1 cellular context compared by ENCODE assay signal in the genomic region with DNA sequence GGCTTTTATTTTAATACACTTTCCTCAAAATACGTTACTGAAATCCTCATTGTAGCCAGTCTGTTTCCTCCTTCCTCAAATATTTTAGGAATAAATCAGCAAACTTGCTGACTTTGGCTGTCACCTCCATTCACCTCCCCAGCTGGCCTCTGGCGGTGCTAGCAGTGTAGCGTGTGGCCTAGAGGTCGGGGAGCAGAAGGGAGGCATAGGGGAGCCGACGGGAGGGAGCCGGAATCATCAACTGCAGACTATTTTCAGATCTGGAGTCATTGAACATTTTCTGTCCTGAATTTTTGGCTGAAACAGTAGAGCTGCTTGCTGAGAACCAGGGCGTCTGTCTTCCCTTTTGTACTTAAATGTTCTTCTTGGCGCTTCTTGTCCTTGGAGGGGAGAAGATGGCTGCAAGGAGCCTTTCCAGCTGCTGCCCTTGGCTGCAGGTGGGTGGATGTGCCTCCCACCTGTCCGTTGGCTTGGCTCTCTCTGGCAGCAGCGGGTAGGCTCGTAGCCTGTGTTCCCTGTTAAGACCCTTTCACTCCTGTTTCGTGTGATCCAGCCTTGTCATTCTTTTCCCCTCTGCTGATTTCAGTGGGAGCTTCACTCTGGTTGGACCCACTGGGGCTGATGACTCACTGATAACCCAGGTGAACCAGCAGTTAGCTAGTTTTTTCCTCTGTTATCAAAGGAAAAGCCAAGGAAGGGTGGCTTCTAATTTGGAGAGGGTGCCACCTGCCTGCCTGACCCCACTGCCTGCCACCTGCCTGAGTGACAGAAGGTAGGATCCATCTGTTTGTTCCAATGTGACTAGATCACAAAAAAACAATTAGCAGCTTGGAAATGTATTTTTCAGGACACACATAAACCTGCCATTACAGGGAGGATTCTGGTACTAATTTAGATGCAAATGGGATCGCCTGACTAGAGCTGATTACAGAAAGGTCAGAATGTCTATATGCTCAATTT.
TF ChIP-seq lines count a peak whose summit lies in the region.

No MANE protein-coding gene starts in this region.

TF ChIP-seq in GM23338, 12 proteins besides CTCF, POLR2A, EP300 and RAD21 (continued from another document):
- TF ChIP-seq, protein P1, sequence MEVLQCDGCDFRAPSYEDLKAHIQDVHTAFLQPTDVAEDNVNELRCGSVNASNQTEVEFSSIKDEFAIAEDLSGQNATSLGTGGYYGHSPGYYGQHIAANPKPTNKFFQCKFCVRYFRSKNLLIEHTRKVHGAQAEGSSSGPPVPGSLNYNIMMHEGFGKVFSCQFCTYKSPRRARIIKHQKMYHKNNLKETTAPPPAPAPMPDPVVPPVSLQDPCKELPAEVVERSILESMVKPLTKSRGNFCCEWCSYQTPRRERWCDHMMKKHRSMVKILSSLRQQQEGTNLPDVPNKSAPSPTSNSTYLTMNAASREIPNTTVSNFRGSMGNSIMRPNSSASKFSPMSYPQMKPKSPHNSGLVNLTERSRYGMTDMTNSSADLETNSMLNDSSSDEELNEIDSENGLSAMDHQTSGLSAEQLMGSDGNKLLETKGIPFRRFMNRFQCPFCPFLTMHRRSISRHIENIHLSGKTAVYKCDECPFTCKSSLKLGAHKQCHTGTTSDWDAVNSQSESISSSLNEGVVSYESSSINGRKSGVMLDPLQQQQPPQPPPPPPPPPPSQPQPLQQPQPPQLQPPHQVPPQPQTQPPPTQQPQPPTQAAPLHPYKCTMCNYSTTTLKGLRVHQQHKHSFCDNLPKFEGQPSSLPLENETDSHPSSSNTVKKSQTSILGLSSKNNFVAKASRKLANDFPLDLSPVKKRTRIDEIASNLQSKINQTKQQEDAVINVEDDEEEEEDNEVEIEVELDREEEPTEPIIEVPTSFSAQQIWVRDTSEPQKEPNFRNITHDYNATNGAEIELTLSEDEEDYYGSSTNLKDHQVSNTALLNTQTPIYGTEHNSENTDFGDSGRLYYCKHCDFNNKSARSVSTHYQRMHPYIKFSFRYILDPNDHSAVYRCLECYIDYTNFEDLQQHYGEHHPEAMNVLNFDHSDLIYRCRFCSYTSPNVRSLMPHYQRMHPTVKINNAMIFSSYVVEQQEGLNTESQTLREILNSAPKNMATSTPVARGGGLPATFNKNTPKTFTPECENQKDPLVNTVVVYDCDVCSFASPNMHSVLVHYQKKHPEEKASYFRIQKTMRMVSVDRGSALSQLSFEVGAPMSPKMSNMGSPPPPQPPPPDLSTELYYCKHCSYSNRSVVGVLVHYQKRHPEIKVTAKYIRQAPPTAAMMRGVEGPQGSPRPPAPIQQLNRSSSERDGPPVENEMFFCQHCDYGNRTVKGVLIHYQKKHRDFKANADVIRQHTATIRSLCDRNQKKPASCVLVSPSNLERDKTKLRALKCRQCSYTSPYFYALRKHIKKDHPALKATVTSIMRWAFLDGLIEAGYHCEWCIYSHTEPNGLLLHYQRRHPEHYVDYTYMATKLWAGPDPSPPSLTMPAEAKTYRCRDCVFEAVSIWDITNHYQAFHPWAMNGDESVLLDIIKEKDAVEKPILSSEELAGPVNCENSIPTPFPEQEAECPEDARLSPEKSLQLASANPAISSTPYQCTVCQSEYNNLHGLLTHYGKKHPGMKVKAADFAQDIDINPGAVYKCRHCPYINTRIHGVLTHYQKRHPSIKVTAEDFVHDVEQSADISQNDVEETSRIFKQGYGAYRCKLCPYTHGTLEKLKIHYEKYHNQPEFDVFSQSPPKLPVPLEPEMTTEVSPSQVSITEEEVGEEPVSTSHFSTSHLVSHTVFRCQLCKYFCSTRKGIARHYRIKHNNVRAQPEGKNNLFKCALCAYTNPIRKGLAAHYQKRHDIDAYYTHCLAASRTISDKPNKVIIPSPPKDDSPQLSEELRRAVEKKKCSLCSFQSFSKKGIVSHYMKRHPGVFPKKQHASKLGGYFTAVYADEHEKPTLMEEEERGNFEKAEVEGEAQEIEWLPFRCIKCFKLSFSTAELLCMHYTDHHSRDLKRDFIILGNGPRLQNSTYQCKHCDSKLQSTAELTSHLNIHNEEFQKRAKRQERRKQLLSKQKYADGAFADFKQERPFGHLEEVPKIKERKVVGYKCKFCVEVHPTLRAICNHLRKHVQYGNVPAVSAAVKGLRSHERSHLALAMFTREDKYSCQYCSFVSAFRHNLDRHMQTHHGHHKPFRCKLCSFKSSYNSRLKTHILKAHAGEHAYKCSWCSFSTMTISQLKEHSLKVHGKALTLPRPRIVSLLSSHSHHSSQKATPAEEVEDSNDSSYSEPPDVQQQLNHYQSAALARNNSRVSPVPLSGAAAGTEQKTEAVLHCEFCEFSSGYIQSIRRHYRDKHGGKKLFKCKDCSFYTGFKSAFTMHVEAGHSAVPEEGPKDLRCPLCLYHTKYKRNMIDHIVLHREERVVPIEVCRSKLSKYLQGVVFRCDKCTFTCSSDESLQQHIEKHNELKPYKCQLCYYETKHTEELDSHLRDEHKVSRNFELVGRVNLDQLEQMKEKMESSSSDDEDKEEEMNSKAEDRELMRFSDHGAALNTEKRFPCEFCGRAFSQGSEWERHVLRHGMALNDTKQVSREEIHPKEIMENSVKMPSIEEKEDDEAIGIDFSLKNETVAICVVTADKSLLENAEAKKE (CRISPR knock-in tag; IDR thresholded peaks at IDR 0.05) = no peak
TF ChIP-seq in GM23338: peak in this region for 0.
